1 cellular context compared by ENCODE assay signal in the genomic region with DNA sequence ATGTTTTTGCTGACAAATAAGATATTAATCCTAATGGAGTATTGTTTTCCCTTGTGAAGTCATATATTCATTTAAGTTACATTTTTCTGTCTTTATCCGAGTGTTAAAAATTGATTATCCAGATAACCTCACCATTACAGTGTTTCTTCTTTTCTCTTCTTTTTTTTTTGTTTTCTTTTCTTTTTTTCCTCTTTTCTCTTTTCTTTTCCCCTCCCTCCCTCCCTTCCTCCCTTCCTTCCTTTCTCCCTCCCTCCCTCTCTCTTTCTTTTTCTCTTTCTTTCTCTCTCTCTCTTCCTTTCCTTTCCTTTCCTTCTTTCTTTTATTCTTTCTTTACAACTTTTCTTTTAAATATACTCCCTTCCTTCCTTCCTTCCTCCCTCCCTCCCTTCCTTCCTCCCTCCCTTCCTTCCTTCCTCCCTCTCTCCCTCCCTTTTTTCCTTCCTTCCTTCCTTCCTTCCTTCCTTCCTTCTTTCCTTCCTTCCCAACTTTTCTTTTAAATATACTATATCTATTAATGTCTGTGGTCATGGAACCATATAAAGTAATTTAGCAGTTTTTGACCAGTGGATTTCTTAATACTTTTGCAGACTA.
TF ChIP-seq lines count a peak whose summit lies in the region.

No MANE protein-coding gene starts in this region.

TF ChIP-seq in K562, 482 proteins besides CTCF, POLR2A, EP300 and RAD21 (continued from another document):
- TF ChIP-seq PCBP2 (IDR thresholded peaks at IDR 0.05; ENCODE audit: low read depth, low read length, poor library complexity, severe bottlenecking) = peak; percentile 71
- peak; percentile 31; the same call in 1 of the 2 replicates for TF ChIP-seq ZNF316 (IDR thresholded peaks at IDR 0.05)
- TF ChIP-seq, protein P1, sequence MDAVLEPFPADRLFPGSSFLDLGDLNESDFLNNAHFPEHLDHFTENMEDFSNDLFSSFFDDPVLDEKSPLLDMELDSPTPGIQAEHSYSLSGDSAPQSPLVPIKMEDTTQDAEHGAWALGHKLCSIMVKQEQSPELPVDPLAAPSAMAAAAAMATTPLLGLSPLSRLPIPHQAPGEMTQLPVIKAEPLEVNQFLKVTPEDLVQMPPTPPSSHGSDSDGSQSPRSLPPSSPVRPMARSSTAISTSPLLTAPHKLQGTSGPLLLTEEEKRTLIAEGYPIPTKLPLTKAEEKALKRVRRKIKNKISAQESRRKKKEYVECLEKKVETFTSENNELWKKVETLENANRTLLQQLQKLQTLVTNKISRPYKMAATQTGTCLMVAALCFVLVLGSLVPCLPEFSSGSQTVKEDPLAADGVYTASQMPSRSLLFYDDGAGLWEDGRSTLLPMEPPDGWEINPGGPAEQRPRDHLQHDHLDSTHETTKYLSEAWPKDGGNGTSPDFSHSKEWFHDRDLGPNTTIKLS (IDR thresholded peaks at IDR 0.05; ENCODE audit: borderline replicate concordance, low read depth) = no peak
- TF ChIP-seq, protein P2, sequence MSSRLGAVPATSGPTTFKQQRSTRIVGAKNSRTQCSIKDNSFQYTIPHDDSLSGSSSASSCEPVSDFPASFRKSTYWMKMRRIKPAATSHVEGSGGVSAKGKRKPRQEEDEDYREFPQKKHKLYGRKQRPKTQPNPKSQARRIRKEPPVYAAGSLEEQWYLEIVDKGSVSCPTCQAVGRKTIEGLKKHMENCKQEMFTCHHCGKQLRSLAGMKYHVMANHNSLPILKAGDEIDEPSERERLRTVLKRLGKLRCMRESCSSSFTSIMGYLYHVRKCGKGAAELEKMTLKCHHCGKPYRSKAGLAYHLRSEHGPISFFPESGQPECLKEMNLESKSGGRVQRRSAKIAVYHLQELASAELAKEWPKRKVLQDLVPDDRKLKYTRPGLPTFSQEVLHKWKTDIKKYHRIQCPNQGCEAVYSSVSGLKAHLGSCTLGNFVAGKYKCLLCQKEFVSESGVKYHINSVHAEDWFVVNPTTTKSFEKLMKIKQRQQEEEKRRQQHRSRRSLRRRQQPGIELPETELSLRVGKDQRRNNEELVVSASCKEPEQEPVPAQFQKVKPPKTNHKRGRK (tag; IDR thresholded peaks at IDR 0.05) = peak; percentile 87
- TF ChIP-seq SRSF3 (IDR thresholded peaks at IDR 0.05; ENCODE audit: insufficient read depth, low read length) = no peak
- TF ChIP-seq SMAD1 (IDR thresholded peaks at IDR 0.05; ENCODE audit: low read depth, low read length, partially characterized antibody) = no peak
- no peak for TF ChIP-seq HNRNPUL1 (IDR thresholded peaks at IDR 0.05; ENCODE audit: low read length)
- no peak for TF ChIP-seq LARP7 (IDR thresholded peaks at IDR 0.05)
- no peak for TF ChIP-seq CBX1 (IDR thresholded peaks at IDR 0.05; ENCODE audit: low read depth)
- TF ChIP-seq ASH1L (IDR thresholded peaks at IDR 0.05; ENCODE audit: borderline replicate concordance, low read depth, partially characterized antibody) = no peak
- TF ChIP-seq WHSC1 (IDR thresholded peaks at IDR 0.05; ENCODE audit: low read length) = no peak
- TF ChIP-seq ZNF79 (CRISPR knock-in tag; IDR thresholded peaks at IDR 0.05; ENCODE audit: low read depth) = no peak
- TF ChIP-seq MECOM (CRISPR knock-in tag; IDR thresholded peaks at IDR 0.05) = no peak
- TF ChIP-seq EGR1 (conservative IDR thresholded peaks at IDR 0.05) = no peak
